16 cellular contexts compared by ENCODE assay signal in genomic region chr6:131916847-131917246, GRCh38.
"Had no signal": no experiment of that assay in that cellular context is flagged by ENCODE, and none has a peak within 500 bp of the region (broad histone marks: within the 10 kb centered on the region; RNA-seq: fewer than 3 reads in every experiment).

No MANE protein-coding gene starts in this region.

- H3K4me3 Mint-ChIP-seq: activated naive CD8-positive, alpha-beta T cell; mesothelial cell of epicardium; neural crest cell had no signal

- H3K4me1 ChIP-seq: lower lobe of right lung, parathyroid adenoma, tibial nerve, vagina had no signal

- H3K9me3 ChIP-seq: esophagus muscularis mucosa, lower lobe of right lung, vagina had no signal

- H3K79me2 ChIP-seq: parathyroid adenoma had no signal

- H3K4me3 ChIP-seq: esophagus muscularis mucosa, lower lobe of right lung, tibial nerve, vagina had no signal

- H3K36me3 Mint-ChIP-seq: activated naive CD8-positive, alpha-beta T cell; mesothelial cell of epicardium had no signal

- H3K9ac ChIP-seq: parathyroid adenoma had no signal

- H2AFZ ChIP-seq: parathyroid adenoma had no signal

- H3K27me3 ChIP-seq: tibial nerve, vagina had no signal

- H3K36me3 ChIP-seq: esophagus muscularis mucosa, lower lobe of right lung, tibial nerve, vagina had no signal

- ATAC-seq: left cardiac atrium, lower lobe of right lung had no signal

- H3K4me1 Mint-ChIP-seq: mesothelial cell of epicardium had no signal

- H3K27ac Mint-ChIP-seq: activated naive CD8-positive, alpha-beta T cell; mesothelial cell of epicardium had no signal

- H3K27ac ChIP-seq: esophagus muscularis mucosa, lower lobe of right lung, parathyroid adenoma, tibial nerve, vagina had no signal

- DNase-seq: activated CD4-positive, CD25-positive, alpha-beta regulatory T cell; activated effector memory CD4-positive, alpha-beta T cell treated with anti-CD3 and anti-CD28 coated beads, Interleukin-2, amount 50 U/mL, for 16 hours; activated T-cell treated with anti-CD3 and anti-CD28 coated beads, Interleukin-2, amount 50 U/mL, for 1 hour; aorta; glutamatergic neuron; left cardiac atrium; lower lobe of right lung; stimulated activated CD4-positive, alpha-beta T cell treated with anti-CD3 and anti-CD28 coated beads, Interleukin-15, amount 100 ng/mL, for 24 hours; stimulated activated CD4-positive, alpha-beta T cell treated with anti-CD3 and anti-CD28 coated beads, Interleukin-4, amount 100 ng/mL, for 24 hours had no signal
